Comparison of ENCODE assay signal across 18 cellular contexts in genomic region chr20:32251470-32251869, GRCh38. TPM values are rescaled to one million over a fixed set of nuclear protein-coding genes. Genes with fewer than 3 reads are reported as not detected.
DNase-seq lines count a peak whose midpoint lies in the region; ATAC-seq lines count a peak whose summit lies in the region.
"Had no signal": no experiment of that assay in that cellular context is flagged by ENCODE, and none has a peak within 500 bp of the region (broad histone marks: within the 10 kb centered on the region; RNA-seq: fewer than 3 reads in every experiment).

No MANE protein-coding gene starts in this region.

- no peak overlapping the region for H3K23ac ChIP-seq in mesenchymal stem cell (ENCODE audit: low read length in 2 of 2)

- H3K4me1 ChIP-seq in CD4-positive, alpha-beta memory T cell (ENCODE audit: insufficient read depth, low read length): peaks cover 17% of the 10 kb centered on the region
- peaks cover 6% of the 10 kb centered on the region for H3K4me1 ChIP-seq in mesenchymal stem cell (ENCODE audit: control insufficient read depth, insufficient read depth, low read depth, low read length)

- no peak overlapping the region for H3K9ac ChIP-seq in mesenchymal stem cell (ENCODE audit: low read length)

- no peak overlapping the region for H2BK120ac ChIP-seq in mesenchymal stem cell (ENCODE audit: low read depth, low read length)

- peaks cover 49% of the 10 kb centered on the region for H3K4me1 Mint-ChIP-seq in activated CD4-positive, alpha-beta T cell treated with anti-CD3 and anti-CD28 coated beads, Interleukin-2, amount 10 ng/mL, durations not matched to agents 24 days and 14 days
- H3K4me1 Mint-ChIP-seq in CD4-positive, alpha-beta memory T cell: peaks cover 14 to 32% (median 22%) of the 10 kb centered on the region in 4 donors
- peaks cover 32% of the 10 kb centered on the region for H3K4me1 Mint-ChIP-seq in activated CD8-positive, alpha-beta T cell treated with anti-CD3 and anti-CD28 coated beads, Interleukin-2, amount 10 ng/mL, durations not matched to agents 7 days and 5 days (ENCODE audit: low read depth)

- H4K91ac ChIP-seq in mesenchymal stem cell (ENCODE audit: low read length): no peak overlapping the region

- no peak overlapping the region for H3K4me2 ChIP-seq in mesenchymal stem cell (ENCODE audit: low read length, poor library complexity, severe bottlenecking)
- H3K4me2 ChIP-seq: smooth muscle cell had no signal

- no peaks in the 10 kb centered on the region for H3K79me1 ChIP-seq in mesenchymal stem cell (replicated peaks; ENCODE audit: low read length, poor library complexity, severe bottlenecking)

- POLR2A ChIA-PET in CD4-positive, alpha-beta memory T cell (lab: Charles Lee; ENCODE audit: partially characterized antibody): no interaction called here
- POLR2A ChIA-PET in activated CD8-positive, alpha-beta T cell treated with anti-CD3 and anti-CD28 coated beads, Interleukin-2, amount 10 ng/mL, durations not matched to agents 7 days and 5 days (lab: Charles Lee): interaction anchor here (1.5 kb wide), 1 partner anchor 105 kb away, joined by 4 read pairs; no protein-coding TSS in a partner anchor

- H3K27me3 ChIP-seq in CD4-positive, alpha-beta memory T cell (ENCODE audit: insufficient read depth, low read length): no peaks in the 10 kb centered on the region
- peaks cover 0 to 5% of the 10 kb centered on the region in 2 experiments for H3K27me3 ChIP-seq in mesenchymal stem cell (ENCODE audit: control insufficient read depth in 1 of 2, insufficient read depth in 1 of 2, low read length in 2 of 2)
- H3K27me3 ChIP-seq: BE2C had no signal

- no peak overlapping the region for H2AFZ ChIP-seq in mesenchymal stem cell (ENCODE audit: low read depth, low read length)

- no peak overlapping the region for H2BK12ac ChIP-seq in mesenchymal stem cell (ENCODE audit: low read length in 2 of 2)

- peaks cover 9% of the 10 kb centered on the region for H3K9me3 Mint-ChIP-seq in activated CD4-positive, alpha-beta T cell treated with anti-CD3 and anti-CD28 coated beads, Interleukin-2, amount 10 ng/mL, durations not matched to agents 24 days and 14 days
- H3K9me3 Mint-ChIP-seq in CD4-positive, alpha-beta memory T cell: no peaks in the 10 kb centered on the region
- H3K9me3 Mint-ChIP-seq in activated CD8-positive, alpha-beta T cell treated with anti-CD3 and anti-CD28 coated beads, Interleukin-2, amount 10 ng/mL, durations not matched to agents 7 days and 5 days (ENCODE audit: insufficient read depth): peaks cover 4% of the 10 kb centered on the region

- no peaks in the 10 kb centered on the region for H3K9me3 ChIP-seq in CD4-positive, alpha-beta memory T cell (ENCODE audit: control insufficient read depth in 1 of 2, low read length in 2 of 2)
- peaks cover 3% of the 10 kb centered on the region for H3K9me3 ChIP-seq in mesenchymal stem cell (ENCODE audit: control insufficient read depth, low read length)
- H3K9me3 ChIP-seq: BE2C had no signal

- peak overlapping the region; percentile 76 for H3K4me3 Mint-ChIP-seq in activated CD4-positive, alpha-beta T cell treated with anti-CD3 and anti-CD28 coated beads, Interleukin-2, amount 10 ng/mL, durations not matched to agents 24 days and 14 days
- H3K4me3 Mint-ChIP-seq in CD4-positive, alpha-beta memory T cell: peak overlapping the region in 4 of 8 donors; percentile 8 to 40 (median 20)
- H3K4me3 Mint-ChIP-seq in activated CD8-positive, alpha-beta T cell treated with anti-CD3 and anti-CD28 coated beads, Interleukin-2, amount 10 ng/mL, durations not matched to agents 7 days and 5 days: no peak overlapping the region

- WGBS in mesenchymal stem cell: 73% methylated on average over 3 of the region's 3 CpGs

- H3K18ac ChIP-seq in mesenchymal stem cell (ENCODE audit: low read depth in 1 of 2, low read length in 2 of 2): no peak overlapping the region

- intact Hi-C loops in activated CD4-positive, alpha-beta T cell treated with anti-CD3 and anti-CD28 coated beads, Interleukin-2, amount 10 ng/mL, durations not matched to agents 24 days and 14 days (cut with micrococcal nuclease): no loop called here
- intact Hi-C loops in CD4-positive, alpha-beta memory T cell (cut with micrococcal nuclease): no loop called here
- intact Hi-C loops in head of caudate nucleus (cut with DNase I): no loop called here

- peaks cover 8% of the 10 kb centered on the region for H3K36me3 Mint-ChIP-seq in activated CD4-positive, alpha-beta T cell treated with anti-CD3 and anti-CD28 coated beads, Interleukin-2, amount 10 ng/mL, durations not matched to agents 24 days and 14 days (ENCODE audit: low read depth)
- no peaks in the 10 kb centered on the region for H3K36me3 Mint-ChIP-seq in CD4-positive, alpha-beta memory T cell
- peaks cover 6% of the 10 kb centered on the region for H3K36me3 Mint-ChIP-seq in activated CD8-positive, alpha-beta T cell treated with anti-CD3 and anti-CD28 coated beads, Interleukin-2, amount 10 ng/mL, durations not matched to agents 7 days and 5 days (ENCODE audit: low read depth)

- H3K27me3 Mint-ChIP-seq in activated CD4-positive, alpha-beta T cell treated with anti-CD3 and anti-CD28 coated beads, Interleukin-2, amount 10 ng/mL, durations not matched to agents 24 days and 14 days: no peaks in the 10 kb centered on the region
- H3K27me3 Mint-ChIP-seq in CD4-positive, alpha-beta memory T cell: no peaks in the 10 kb centered on the region
- H3K27me3 Mint-ChIP-seq in activated CD8-positive, alpha-beta T cell treated with anti-CD3 and anti-CD28 coated beads, Interleukin-2, amount 10 ng/mL, durations not matched to agents 7 days and 5 days (ENCODE audit: low read depth): no peaks in the 10 kb centered on the region

- no peak overlapping the region for H3K27ac ChIP-seq in CD4-positive, alpha-beta memory T cell (ENCODE audit: low read depth, low read length)
- no peak overlapping the region for H3K27ac ChIP-seq in mesenchymal stem cell (ENCODE audit: low read length, poor library complexity, severe bottlenecking)

- no peaks in the 10 kb centered on the region for H3K36me3 ChIP-seq in CD4-positive, alpha-beta memory T cell (ENCODE audit: insufficient read depth, low read length)
- no peaks in the 10 kb centered on the region for H3K36me3 ChIP-seq in mesenchymal stem cell (ENCODE audit: control insufficient read depth in 1 of 2, insufficient read depth in 2 of 2, low read depth in 1 of 2, low read length in 2 of 2)
- H3K36me3 ChIP-seq: BE2C had no signal

- peak overlapping the region; percentile 98 for H3K27ac Mint-ChIP-seq in activated CD4-positive, alpha-beta T cell treated with anti-CD3 and anti-CD28 coated beads, Interleukin-2, amount 10 ng/mL, durations not matched to agents 24 days and 14 days
- H3K27ac Mint-ChIP-seq in CD4-positive, alpha-beta memory T cell: peak overlapping the region in 6 of 7 donors; percentile 30 to 88 (median 69)
- peak overlapping the region; percentile 33 for H3K27ac Mint-ChIP-seq in activated CD8-positive, alpha-beta T cell treated with anti-CD3 and anti-CD28 coated beads, Interleukin-2, amount 10 ng/mL, durations not matched to agents 7 days and 5 days

- H4K8ac ChIP-seq in mesenchymal stem cell (ENCODE audit: low read length): no peak overlapping the region

- H3K14ac ChIP-seq in mesenchymal stem cell (ENCODE audit: low read length in 2 of 2): no peak overlapping the region

- H3K4me3 ChIP-seq in CD4-positive, alpha-beta memory T cell (ENCODE audit: low read length in 2 of 2): no peak overlapping the region
- no peak overlapping the region for H3K4me3 ChIP-seq in mesenchymal stem cell (ENCODE audit: insufficient read depth in 1 of 2, low read depth in 1 of 2, low read length in 2 of 2)
- H3K4me3 ChIP-seq: smooth muscle cell had no signal

- no peak overlapping the region for H3K4ac ChIP-seq in mesenchymal stem cell (ENCODE audit: low read depth in 1 of 2, low read length in 2 of 2)

- no peak overlapping the region for H2BK5ac ChIP-seq in mesenchymal stem cell (ENCODE audit: low read depth, low read length, poor library complexity, severe bottlenecking)

- no peak for DNase-seq in activated CD4-positive, alpha-beta T cell treated with anti-CD3 and anti-CD28 coated beads, Interleukin-2, amount 10 ng/mL, durations not matched to agents 24 days and 14 days
- no peak for DNase-seq in activated CD4-positive, alpha-beta T cell treated with anti-CD3 and anti-CD28 coated beads, Interleukin-2, amount 50 U/mL, for 1 hour
- DNase-seq in CD4-positive, alpha-beta memory T cell: no peak
- no peak for DNase-seq in activated CD8-positive, alpha-beta T cell treated with anti-CD3 and anti-CD28 coated beads, Interleukin-2, amount 10 ng/mL, durations not matched to agents 7 days and 5 days
- DNase-seq in mesenchymal stem cell (no peak), head of caudate nucleus (no peak), GM19238 (ENCODE audit: insufficient read length, low spot score) (no peak)
- DNase-seq: BE2C, Calu3, dermis blood vessel endothelial cell, GOT3, NCI-H1092 treated with DMSO at 0.1 percent for 48 hours, NCI-H2029 treated with DMSO at 0.1 percent for 48 hours, NCI-H226, NCI-H774 had no signal

- H2BK15ac ChIP-seq in mesenchymal stem cell (ENCODE audit: low read depth, poor library complexity, severe bottlenecking): no peak overlapping the region

- no peak for ATAC-seq in activated CD8-positive, alpha-beta T cell treated with anti-CD3 and anti-CD28 coated beads, Interleukin-2, amount 10 ng/mL, durations not matched to agents 7 days and 5 days
- no peak for ATAC-seq in HG03439 (IDR thresholded peaks at IDR 0.05; ENCODE audit: unreplicated experiment)
- ATAC-seq: Right ventricle myocardium inferior had no signal

- peak overlapping the region; percentile 57 for H2AK5ac ChIP-seq in mesenchymal stem cell (ENCODE audit: low read length, severe bottlenecking)

- CTCF ChIA-PET in CD4-positive, alpha-beta memory T cell (lab: Charles Lee; ENCODE audit: partially characterized antibody): no interaction called here
- CTCF ChIA-PET in activated CD8-positive, alpha-beta T cell treated with anti-CD3 and anti-CD28 coated beads, Interleukin-2, amount 10 ng/mL, durations not matched to agents 7 days and 5 days (lab: Charles Lee): no interaction called here

RNA-seq across cellular contexts. Expression of gene KIF3B, which starts 26.0 kb away (rescaled TPM):
- total RNA-seq in activated CD4-positive, alpha-beta T cell treated with anti-CD3 and anti-CD28 coated beads, Interleukin-2, amount 10 ng/mL, durations not matched to agents 24 days and 14 days: 34.7 and 35.5 TPM in 2 replicates
- 10 to 100 TPM; 14.2 to 14.5 TPM for total RNA-seq in CD4-positive, alpha-beta memory T cell
- polyA plus RNA-seq in CD4-positive, alpha-beta memory T cell: 1 to 10 TPM; 1.6 to 5.2 TPM
- total RNA-seq in activated CD8-positive, alpha-beta T cell treated with anti-CD3 and anti-CD28 coated beads, Interleukin-2, amount 10 ng/mL, durations not matched to agents 7 days and 5 days: 10 to 100 TPM; 15.1 to 16.0 TPM
- 34.9 TPM for polyA plus RNA-seq in mesenchymal stem cell (2013, experiment 1 of 2)
- 34.4 TPM for polyA plus RNA-seq in mesenchymal stem cell (2013, experiment 2 of 2)

RNA-seq across cellular contexts. Expression of gene POFUT1, which starts 43.8 kb away (rescaled TPM):
- total RNA-seq in activated CD4-positive, alpha-beta T cell treated with anti-CD3 and anti-CD28 coated beads, Interleukin-2, amount 10 ng/mL, durations not matched to agents 24 days and 14 days: 65.7 and 68.1 TPM in 2 replicates
- total RNA-seq in CD4-positive, alpha-beta memory T cell: 10 to 100 TPM; 19.7 to 20.8 TPM
- polyA plus RNA-seq in CD4-positive, alpha-beta memory T cell: 10 to 100 TPM; 13.0 to 17.8 TPM
- 10 to 100 TPM; 23.5 to 24.8 TPM for total RNA-seq in activated CD8-positive, alpha-beta T cell treated with anti-CD3 and anti-CD28 coated beads, Interleukin-2, amount 10 ng/mL, durations not matched to agents 7 days and 5 days
- 59.1 TPM for polyA plus RNA-seq in mesenchymal stem cell (2013, experiment 1 of 2)
- 60.0 TPM for polyA plus RNA-seq in mesenchymal stem cell (2013, experiment 2 of 2)

RNA-seq across cellular contexts. Expression of gene PLAGL2, which starts 43.9 kb away (rescaled TPM):
- total RNA-seq in activated CD4-positive, alpha-beta T cell treated with anti-CD3 and anti-CD28 coated beads, Interleukin-2, amount 10 ng/mL, durations not matched to agents 24 days and 14 days: 119 and 120 TPM in 2 replicates
- 10 to 100 TPM; 18.7 to 20.7 TPM for total RNA-seq in CD4-positive, alpha-beta memory T cell
- polyA plus RNA-seq in CD4-positive, alpha-beta memory T cell: 1 to 10 TPM; 1.1 to 5.3 TPM
- 10 to 100 TPM; 21.9 to 22.9 TPM for total RNA-seq in activated CD8-positive, alpha-beta T cell treated with anti-CD3 and anti-CD28 coated beads, Interleukin-2, amount 10 ng/mL, durations not matched to agents 7 days and 5 days
- polyA plus RNA-seq in mesenchymal stem cell (2013, experiment 1 of 2): 16.6 TPM
- 16.8 TPM for polyA plus RNA-seq in mesenchymal stem cell (2013, experiment 2 of 2)

Comparison
In these comparisons a context has a peak if more than half of its experiments do, and no peak if none do; other contexts are left out.
1. H3K27ac Mint-ChIP-seq: peak in every context shown above with its lines; median percentile 98 in activated CD4-positive, alpha-beta T cell treated with anti-CD3 and anti-CD28 coated beads, Interleukin-2, amount 10 ng/mL, durations not matched to agents 24 days and 14 days; 69 in CD4-positive, alpha-beta memory T cell; 33 in activated CD8-positive, alpha-beta T cell treated with anti-CD3 and anti-CD28 coated beads, Interleukin-2, amount 10 ng/mL, durations not matched to agents 7 days and 5 days.